Comparison of ENCODE assay signal across 12 cellular contexts in the genomic region with DNA sequence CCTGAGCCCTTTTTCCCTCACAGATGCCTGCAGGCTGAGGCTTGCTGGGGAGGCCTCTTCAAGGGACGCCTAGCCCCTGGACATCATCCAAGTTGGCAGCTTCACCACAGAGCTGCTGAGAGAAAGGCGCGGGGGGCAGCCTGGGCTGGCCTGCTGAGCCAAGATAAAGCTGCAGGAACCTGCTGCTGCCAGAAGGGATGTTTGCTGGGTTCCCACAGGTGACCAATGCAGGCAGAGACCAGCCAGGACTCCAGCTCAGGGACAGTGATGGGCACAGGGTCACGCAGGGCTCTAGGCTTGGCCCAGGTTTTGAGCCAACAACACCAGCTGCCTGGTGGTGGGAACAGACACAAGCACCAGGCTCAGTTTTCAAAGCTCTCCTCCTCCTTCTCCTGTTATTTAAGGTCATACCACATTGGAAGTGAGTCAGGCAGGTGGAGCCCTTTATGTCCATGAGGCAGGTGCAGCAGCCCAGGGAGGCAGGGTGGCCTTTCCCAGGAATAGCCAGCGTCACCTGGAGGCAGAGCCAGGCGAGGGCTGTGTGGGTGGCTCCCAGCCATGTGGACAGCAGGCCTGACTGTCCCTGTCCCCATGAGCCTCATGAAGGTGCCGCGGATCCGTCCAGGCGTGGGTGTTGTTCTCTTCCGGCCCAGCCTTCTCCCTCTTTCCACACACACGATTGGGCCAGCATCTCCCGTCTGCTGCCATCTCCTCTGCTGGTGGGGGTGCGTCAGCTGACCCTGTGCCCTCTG.
DNase-seq lines count a peak whose midpoint lies in the region; ATAC-seq, FAIRE-seq and TF ChIP-seq lines count a peak whose summit lies in the region.
"Had no signal": no experiment of that assay in that cellular context is flagged by ENCODE, and none has a peak within 500 bp of the region (broad histone marks: within the 10 kb centered on the region; RNA-seq: fewer than 3 reads in every experiment).

No MANE protein-coding gene starts in this region.

- H3K27me3 ChIP-seq in SJCRH30 (no peaks in the 10 kb centered on the region), right cardiac atrium (ENCODE audit: control insufficient read depth, insufficient read depth) (no peaks in the 10 kb centered on the region), esophagus muscularis mucosa (peaks cover 0 to 12% (median 0%) of the 10 kb centered on the region in 4 donors)
- H3K27me3 ChIP-seq: adrenal gland had no signal

- FAIRE-seq in urothelium cell line (lab: Jason Lieb, UNC), result no peak

- H3K4me3 ChIP-seq in SJCRH30 (no peak overlapping the region), right cardiac atrium (ENCODE audit: low read length) (no peak overlapping the region), esophagus muscularis mucosa (no peak overlapping the region)
- H3K4me3 ChIP-seq: adrenal gland had no signal

- no peak for TF ChIP-seq EP300 in esophagus muscularis mucosa (IDR thresholded peaks at IDR 0.05)

- no peak overlapping the region for H3K4me3 Mint-ChIP-seq in activated naive CD4-positive, alpha-beta T cell treated with anti-CD3 and anti-CD28 coated beads, Interleukin-2, amount 10 ng/mL, durations not matched to agents 7 days and 5 days
- H3K4me3 Mint-ChIP-seq: IgD-negative memory B cell had no signal

- DNase-seq in activated effector memory CD4-positive, alpha-beta T cell treated with anti-CD3 and anti-CD28 coated beads, Interleukin-2, amount 50 U/mL, for 16 hours, result peak; percentile 58
- no peak for DNase-seq in activated effector memory CD4-positive, alpha-beta T cell treated with Interleukin-2 at 50 U/mL for 16 hours
- DNase-seq in SJCRH30 (peak; percentile 45 to 79), right cardiac atrium (peak; percentile 62 to 85 (median 85)), urothelium cell line (ENCODE audit: low spot score) (peak; percentile 31), esophagus muscularis mucosa (ENCODE audit: extremely low spot score) (no peak)
- no peak for DNase-seq in activated naive CD4-positive, alpha-beta T cell treated with anti-CD3 and anti-CD28 coated beads, Interleukin-2, amount 10 ng/mL, durations not matched to agents 7 days and 5 days
- DNase-seq: H7; stimulated activated CD8-positive, alpha-beta memory T cell treated with anti-CD3 and anti-CD28 coated beads, Interleukin-4, amount 100 ng/mL, for 48 hours had no signal

- no peak overlapping the region for H3K27ac Mint-ChIP-seq in activated naive CD4-positive, alpha-beta T cell treated with anti-CD3 and anti-CD28 coated beads, Interleukin-2, amount 10 ng/mL, durations not matched to agents 7 days and 5 days

- H3K27ac ChIP-seq in SJCRH30 (no peak overlapping the region), right cardiac atrium (ENCODE audit: low read length) (peak overlapping the region; percentile 13), esophagus muscularis mucosa (replicated peaks in 1 of 4) (no peak overlapping the region)
- H3K27ac ChIP-seq: adrenal gland had no signal

- H3K4me1 ChIP-seq in SJCRH30 (no peaks in the 10 kb centered on the region), right cardiac atrium (ENCODE audit: control insufficient read depth, insufficient read depth, low read length) (no peaks in the 10 kb centered on the region), esophagus muscularis mucosa (peaks cover 0 to 12% (median 10%) of the 10 kb centered on the region in 4 donors)
- H3K4me1 ChIP-seq: adrenal gland had no signal

- H3K36me3 ChIP-seq in SJCRH30, result no peaks in the 10 kb centered on the region
- H3K36me3 ChIP-seq in esophagus muscularis mucosa, result no peaks in the 10 kb centered on the region
- H3K36me3 ChIP-seq: adrenal gland had no signal

- H3K9me3 Mint-ChIP-seq in activated naive CD4-positive, alpha-beta T cell treated with anti-CD3 and anti-CD28 coated beads, Interleukin-2, amount 10 ng/mL, durations not matched to agents 7 days and 5 days, result no peaks in the 10 kb centered on the region
- H3K9me3 Mint-ChIP-seq: IgD-negative memory B cell had no signal

- H3K27me3 Mint-ChIP-seq in activated naive CD4-positive, alpha-beta T cell treated with anti-CD3 and anti-CD28 coated beads, Interleukin-2, amount 10 ng/mL, durations not matched to agents 7 days and 5 days, result no peaks in the 10 kb centered on the region
- H3K27me3 Mint-ChIP-seq: IgD-negative memory B cell had no signal

- no peak for TF ChIP-seq POLR2A in esophagus muscularis mucosa (IDR thresholded peaks at IDR 0.05; ENCODE audit: low read depth)

- ATAC-seq in right cardiac atrium (peak; percentile 68 to 81), HG02885 (IDR thresholded peaks at IDR 0.05; ENCODE audit: poor library complexity, unreplicated experiment) (no peak)

- intact Hi-C loops in right cardiac atrium (cut with DNase I) (no loop called here), esophagus muscularis mucosa (cut with DNase I) (no loop called here)

- CTCF ChIA-PET in activated naive CD4-positive, alpha-beta T cell treated with anti-CD3 and anti-CD28 coated beads, Interleukin-2, amount 10 ng/mL, durations not matched to agents 7 days and 5 days (lab: Charles Lee), result no interaction called here

- TF ChIP-seq CTCF in esophagus muscularis mucosa (IDR thresholded peaks at IDR 0.05), result no peak

- H3K4me1 Mint-ChIP-seq in activated naive CD4-positive, alpha-beta T cell treated with anti-CD3 and anti-CD28 coated beads, Interleukin-2, amount 10 ng/mL, durations not matched to agents 7 days and 5 days, result no peaks in the 10 kb centered on the region

- WGBS in right cardiac atrium, result 19% methylated on average over 14 of the region's 14 CpGs
- 27% methylated on average over 5 of the region's 14 CpGs for WGBS in esophagus muscularis mucosa

- no peaks in the 10 kb centered on the region for H3K36me3 Mint-ChIP-seq in activated naive CD4-positive, alpha-beta T cell treated with anti-CD3 and anti-CD28 coated beads, Interleukin-2, amount 10 ng/mL, durations not matched to agents 7 days and 5 days
- H3K36me3 Mint-ChIP-seq: IgD-negative memory B cell had no signal

- H3K9me3 ChIP-seq in SJCRH30 (replicated peaks) (no peaks in the 10 kb centered on the region), right cardiac atrium (ENCODE audit: control insufficient read depth, low read length) (no peaks in the 10 kb centered on the region), esophagus muscularis mucosa (no peaks in the 10 kb centered on the region)
- H3K9me3 ChIP-seq: adrenal gland had no signal

Comparison
In these comparisons a context has a peak if more than half of its experiments do, and no peak if none do; other contexts are left out.
1. DNase-seq: peak in activated effector memory CD4-positive, alpha-beta T cell treated with anti-CD3 and anti-CD28 coated beads, Interleukin-2, amount 50 U/mL, for 16 hours (single experiment), SJCRH30 (2 of 2), right cardiac atrium (3 of 3) and urothelium cell line (single experiment); none in activated effector memory CD4-positive, alpha-beta T cell treated with Interleukin-2 at 50 U/mL for 16 hours (single experiment), activated naive CD4-positive, alpha-beta T cell treated with anti-CD3 and anti-CD28 coated beads, Interleukin-2, amount 10 ng/mL, durations not matched to agents 7 days and 5 days (single experiment) and esophagus muscularis mucosa (single experiment).